In the genomic region with DNA sequence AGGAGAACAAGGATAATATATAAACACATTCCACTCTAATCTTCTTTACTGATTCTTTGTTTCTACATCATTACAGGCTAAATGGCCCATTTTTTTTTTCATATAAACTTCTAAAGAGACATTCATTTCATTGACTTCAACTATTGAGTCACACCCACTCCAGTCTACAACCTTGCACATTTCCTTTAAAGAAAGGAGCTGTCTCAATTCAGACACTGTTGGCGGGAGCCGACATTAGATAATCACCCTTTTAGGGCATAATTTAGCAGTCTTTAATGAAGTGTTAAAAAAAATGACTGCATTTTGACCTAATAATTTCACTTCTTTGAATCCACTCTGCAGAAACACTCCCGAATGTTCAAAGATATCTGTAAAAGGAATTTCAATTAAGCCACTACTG, we compare ENCODE assay signal across 8 cellular contexts. TPM values are rescaled to one million over a fixed set of nuclear protein-coding genes. Genes with fewer than 3 reads are reported as not detected.
DNase-seq lines count a peak whose midpoint lies in the region; ATAC-seq, FAIRE-seq and TF ChIP-seq lines count a peak whose summit lies in the region.

No MANE protein-coding gene starts in this region.

- POLR2A ChIA-PET in A549 (lab: Yijun Ruan, JAX) (interaction anchor here (3.9 kb wide), 1 partner anchor 81 kb away, joined by 69 read pairs; a partner anchor contains a TSS), HCT116 (lab: Charles Lee) (no interaction called here)

- H2AFZ ChIP-seq in HCT116 (ENCODE audit: low read depth, low read length, poor library complexity, severe bottlenecking) = no peak overlapping the region

- DNase-seq in A549 (ENCODE audit: low read depth in 1 of 2, low spot score in 1 of 2) (no peak), HCT116 (ENCODE audit: low read depth, low spot score) (no peak), SK-N-MC (ENCODE audit: low read depth, low spot score) (no peak), immature natural killer cell (no peak), iPS-NIHi7 (ENCODE audit: extremely low spot score) (no peak)

- TF ChIP-seq RAD21 in A549 (conservative IDR thresholded peaks at IDR 0.05 in 1 of 2, IDR thresholded peaks at IDR 0.05 in 1 of 2) (no peak), HCT116 (IDR thresholded peaks at IDR 0.05; ENCODE audit: low read depth) (no peak)

- RAD21 ChIA-PET in HCT116 (lab: Charles Lee; ENCODE audit: low non-redundant PET in 1 of 2, low total read pairs in 2 of 2, uncharacterized antibody in 2 of 2, unreplicated experiment in 2 of 2) = no interaction called here

- H3K9me3 Mint-ChIP-seq in immature natural killer cell = no peaks in the 10 kb centered on the region

- no peaks in the 10 kb centered on the region for H3K9me2 ChIP-seq in HCT116 (ENCODE audit: insufficient read depth)

- no peak for TF ChIP-seq EP300 in A549 (IDR thresholded peaks at IDR 0.05)

- H3K27me3 Mint-ChIP-seq in immature natural killer cell (ENCODE audit: low read depth in 3 of 3) = peaks cover 0 to 5% (median 4%) of the 10 kb centered on the region in 3 donors

- peak overlapping the region; percentile 83 for H3K4me2 ChIP-seq in A549
- H3K4me2 ChIP-seq in HCT116 (ENCODE audit: low read length) = peak overlapping the region; percentile 97

- no peak for TF ChIP-seq POLR2A in A549 (IDR thresholded peaks at IDR 0.05; ENCODE audit: low read length)
- TF ChIP-seq POLR2A in HCT116 (IDR thresholded peaks at IDR 0.05; ENCODE audit: borderline replicate concordance, extremely low read depth, insufficient read depth, insufficient read length) = no peak

- no TSS peak for BruUV-seq in HCT116 (replicated peaks; lab: Mats Ljungman, UMichigan)

- H3K27ac Mint-ChIP-seq in immature natural killer cell = no peak overlapping the region

- intact Hi-C loops in HCT116 (cut with micrococcal nuclease) = loop anchor here (2.0 to 10.0 kb wide), 2 partner anchors 79 to 231 kb away; a partner anchor contains a TSS

- ATAC-seq in A549 = no peak
- no peak for ATAC-seq in HCT116
- no peak for ATAC-seq in HG02973 (IDR thresholded peaks at IDR 0.05; ENCODE audit: unreplicated experiment)
- ATAC-seq in HG03521 (IDR thresholded peaks at IDR 0.05; ENCODE audit: unreplicated experiment) = no peak
- no peak for ATAC-seq in HG03354 (IDR thresholded peaks at IDR 0.05; ENCODE audit: poor library complexity, severe bottlenecking, unreplicated experiment)

- FAIRE-seq in A549 (lab: Jason Lieb, UNC) = no peak

- 55% methylated on average over 3 of the region's 3 CpGs for WGBS in A549 (ENCODE audit: missing lambda C conversion rate)

- peak overlapping the region; percentile 89 for H3K9ac ChIP-seq in HCT116 (ENCODE audit: low read length)
- H3K9ac ChIP-seq in SK-N-MC (ENCODE audit: insufficient read length) = peak overlapping the region; percentile 94

- peaks cover 11% of the 10 kb centered on the region; the same call in 2 of the 3 replicates for H3K4me1 ChIP-seq in A549
- peaks cover 10 to 22% of the 10 kb centered on the region in 2 experiments for H3K4me1 ChIP-seq in HCT116 (ENCODE audit: control insufficient read depth in 1 of 2, insufficient read depth in 2 of 2, low read length in 2 of 2)

- H3K36me3 Mint-ChIP-seq in immature natural killer cell = no peaks in the 10 kb centered on the region

- H3K4me1 Mint-ChIP-seq in immature natural killer cell = peaks cover 6 to 17% of the 10 kb centered on the region in 2 donors

- no peaks in the 10 kb centered on the region for H3K79me2 ChIP-seq in HCT116 (ENCODE audit: insufficient read depth, low read length)

- peak overlapping the region; percentile 41 to 96 (median 92) for H3K4me3 Mint-ChIP-seq in immature natural killer cell

- H3K9me3 ChIP-seq in A549 (peaks cover 3% of the 10 kb centered on the region; the same call in 1 of the 3 replicates), HCT116 (ENCODE audit: control insufficient read depth in 1 of 2, insufficient read depth in 1 of 2, low read depth in 1 of 2, low read length in 2 of 2) (no peaks in the 10 kb centered on the region), SK-N-MC (ENCODE audit: low read depth, low read length) (no peaks in the 10 kb centered on the region)

- H3K4me3 ChIP-seq in A549 = peak overlapping the region; percentile 48
- H3K4me3 ChIP-seq in HCT116 (replicated peaks in 1 of 2; ENCODE audit: low read depth in 1 of 2, low read length in 2 of 2) = peak overlapping the region in 1 of 2 experiments; percentile 69; a peak in 3 of 4 replicates
- H3K4me3 ChIP-seq in SK-N-MC = peak overlapping the region; percentile 94

- peak overlapping the region; percentile 36 to 91; a peak in 3 of 6 replicates for H3K27ac ChIP-seq in A549
- H3K27ac ChIP-seq in HCT116 (ENCODE audit: low read depth, low read length) = no peak overlapping the region; the same call in 1 of the 2 replicates
- no peak overlapping the region; the same call in 1 of the 2 replicates for H3K27ac ChIP-seq in SK-N-MC

- H3K36me3 ChIP-seq in HCT116 (ENCODE audit: control insufficient read depth in 1 of 2, insufficient read depth in 2 of 2, low read length in 2 of 2) (no peaks in the 10 kb centered on the region), SK-N-MC (ENCODE audit: insufficient read depth, low read length) (no peaks in the 10 kb centered on the region)

- no peaks in the 10 kb centered on the region for H3K27me3 ChIP-seq in HCT116 (ENCODE audit: insufficient read depth, low read length)

- no peaks in the 10 kb centered on the region for H4K20me1 ChIP-seq in HCT116 (ENCODE audit: insufficient read depth)

- TF ChIP-seq CTCF in A549 (IDR thresholded peaks at IDR 0.05) (no peak), HCT116 (IDR thresholded peaks at IDR 0.05 in 2 of 3, conservative IDR thresholded peaks at IDR 0.05 in 1 of 3; ENCODE audit: borderline replicate concordance in 1 of 3, insufficient read depth in 1 of 3, low read depth in 2 of 3, low read length in 2 of 3) (no peak)

- CTCF ChIA-PET in A549 (lab: Yijun Ruan, JAX) = interaction anchor here (0.5 kb wide), 1 partner anchor 793 kb away, joined by 3 read pairs; no protein-coding TSS in a partner anchor
- CTCF ChIA-PET in HCT116 (lab: Charles Lee) = no interaction called here

TF ChIP-seq in A549, 52 proteins besides CTCF, POLR2A, EP300 and RAD21 (continues in another document):
- TF ChIP-seq MYC (IDR thresholded peaks at IDR 0.05; ENCODE audit: borderline replicate concordance, low read length) (no peak), EHMT2 (IDR thresholded peaks at IDR 0.05; ENCODE audit: low read depth) (no peak), FOSL2 (IDR thresholded peaks at IDR 0.05) (no peak), FOSL2 (CRISPR knock-in tag; IDR thresholded peaks at IDR 0.05) (no peak), GATA3 (IDR thresholded peaks at IDR 0.05; ENCODE audit: borderline replicate concordance) (no peak), CHD2 (IDR thresholded peaks at IDR 0.05; ENCODE audit: low read length, partially characterized antibody) (no peak), ZNF302 (CRISPR knock-in tag; IDR thresholded peaks at IDR 0.05) (no peak), RARB (CRISPR knock-in tag; IDR thresholded peaks at IDR 0.05) (no peak), CEBPB (IDR thresholded peaks at IDR 0.05) (no peak), CHD4 (IDR thresholded peaks at IDR 0.05; ENCODE audit: borderline replicate concordance) (no peak), TFCP2L1 (CRISPR knock-in tag; IDR thresholded peaks at IDR 0.05) (no peak), FOSB (CRISPR knock-in tag; IDR thresholded peaks at IDR 0.05) (no peak), ZSCAN20 (CRISPR knock-in tag; IDR thresholded peaks at IDR 0.05) (no peak), ESRRA (IDR thresholded peaks at IDR 0.05; ENCODE audit: borderline replicate concordance, low read length) (no peak), RNF2 (IDR thresholded peaks at IDR 0.05; ENCODE audit: borderline replicate concordance, low read depth) (no peak), PHF8 (IDR thresholded peaks at IDR 0.05; ENCODE audit: borderline replicate concordance, low read depth) (no peak)
- TF ChIP-seq, protein P1, sequence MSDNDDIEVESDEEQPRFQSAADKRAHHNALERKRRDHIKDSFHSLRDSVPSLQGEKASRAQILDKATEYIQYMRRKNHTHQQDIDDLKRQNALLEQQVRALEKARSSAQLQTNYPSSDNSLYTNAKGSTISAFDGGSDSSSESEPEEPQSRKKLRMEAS (IDR thresholded peaks at IDR 0.05) = no peak

TF ChIP-seq in HCT116, 20 proteins besides CTCF, POLR2A, EP300 and RAD21 (continues in another document):
- TF ChIP-seq ELF1 (IDR thresholded peaks at IDR 0.05; ENCODE audit: borderline replicate concordance, low read depth) (no peak), ZNF274 (IDR thresholded peaks at IDR 0.05; ENCODE audit: low read depth, low read length) (no peak)
- TF ChIP-seq, protein P2, sequence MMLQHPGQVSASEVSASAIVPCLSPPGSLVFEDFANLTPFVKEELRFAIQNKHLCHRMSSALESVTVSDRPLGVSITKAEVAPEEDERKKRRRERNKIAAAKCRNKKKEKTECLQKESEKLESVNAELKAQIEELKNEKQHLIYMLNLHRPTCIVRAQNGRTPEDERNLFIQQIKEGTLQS (IDR thresholded peaks at IDR 0.05) = no peak

RNA-seq across cellular contexts. Expression of a gene that starts 1.6 kb away (rescaled TPM):
- 2.7 and 3.0 TPM in 2 replicates for polyA plus RNA-seq in A549 (2011; rRNA removed)
- polyA plus RNA-seq in A549 (2012; cell fraction: cytosol; rRNA removed) = 0.99 and 1.7 TPM in 2 replicates
- 2.2 and 2.8 TPM in 2 replicates for polyA plus RNA-seq in A549 (2012; cell fraction: nucleus; rRNA removed)
- polyA plus RNA-seq in A549 (2017; fragmentation: RNase III; extraction: RNeasy Plus Mini Kit Qiagen cat#74134 plus additional on column Dnase treatment) = 2.0 to 2.4 TPM (median 2.0 TPM) in 3 replicates
- polyA minus RNA-seq in A549 (2011; rRNA and poly(A)+ RNA removed) = 2.9 and 3.7 TPM in 2 replicates
- 6.4 TPM for total RNA-seq in HCT116 (2021; ENCODE audit: unreplicated experiment)
- polyA plus RNA-seq in HCT116 (2012) = 2.8 and 5.6 TPM in 2 replicates
- polyA plus RNA-seq in immature natural killer cell = 10 to 100 TPM in 1 of 3 donors, 1 to 10 TPM in 2; 5.7 to 12.8 (median 7.9) TPM

Comparison
In these comparisons a context has a peak if more than half of its experiments do, and no peak if none do; other contexts are left out.
1. H3K27ac ChIP-seq: peak in A549 (2 of 2); none in HCT116 (single experiment) and SK-N-MC (single experiment).